Comparison of ENCODE assay signal across 22 cellular contexts in genomic region chr5:124180523-124181461, GRCh38.
DNase-seq lines count a peak whose midpoint lies in the region; ATAC-seq and TF ChIP-seq lines count a peak whose summit lies in the region.
"Had no signal": no experiment of that assay in that cellular context is flagged by ENCODE, and none has a peak within 500 bp of the region (broad histone marks: within the 10 kb centered on the region; RNA-seq: fewer than 3 reads in every experiment).

No MANE protein-coding gene starts in this region.

- ATAC-seq in left colon: peak; percentile 95
- no peak for ATAC-seq in GM21619 (IDR thresholded peaks at IDR 0.05; ENCODE audit: unreplicated experiment)
- no peak for ATAC-seq in GM19395 (IDR thresholded peaks at IDR 0.05; ENCODE audit: unreplicated experiment)
- no peak for ATAC-seq in upper lobe of right lung

- DNase-seq in Daoy (ENCODE audit: low read depth) (peak; percentile 24), LoVo (ENCODE audit: low spot score) (peak; percentile 66), astrocyte of the hippocampus (ENCODE audit: low read depth, low spot score) (peak; percentile 74), left colon (no peak), upper lobe of right lung (no peak), GM10248 (ENCODE audit: extremely low spot score) (no peak)
- DNase-seq: activated CD4-positive, alpha-beta T cell treated with anti-CD3 and anti-CD28 coated beads, Interleukin-2, amount 50 U/mL, for 1 hour; activated CD8-positive, alpha-beta memory T cell treated with anti-CD3 and anti-CD28 coated beads, Interleukin-2, amount 50 U/mL, for 48 hours; activated gamma-delta T cell treated with Interleukin-2 at 50 U/mL for 16 hours; anterior cingulate cortex; cortex of kidney; DND-41; Kasumi-1; NCI-H1417 treated with DMSO at 0.1 percent for 48 hours; NK-92 treated with Interleukin-12 subunit alpha and Interleukin-12 subunit beta, amount 100 ng/mL, for 24 hours; occipital lobe; sigmoid colon; stomach; uterus had no signal

- intact Hi-C loops in left colon (cut with DNase I, micrococcal nuclease): no loop called here
- intact Hi-C loops in upper lobe of right lung (cut with DNase I): no loop called here

- no peaks in the 10 kb centered on the region for H3K4me1 ChIP-seq in upper lobe of right lung
- H3K4me1 ChIP-seq: uterus had no signal

- H3K27me3 ChIP-seq in upper lobe of right lung: no peaks in the 10 kb centered on the region
- H3K27me3 ChIP-seq: sigmoid colon, stomach, uterus had no signal

- TF ChIP-seq CTCF in upper lobe of right lung (IDR thresholded peaks at IDR 0.05) (no peak), GM10248 (IDR thresholded peaks at IDR 0.05; ENCODE audit: control extremely low read depth, extremely low read depth, low read depth, missing control alignments) (no peak)

- POLR2A ChIA-PET in GM10248 (lab: Yijun Ruan, JAX): no interaction called here

- CTCF ChIA-PET in GM10248 (lab: Yijun Ruan, JAX): interaction anchor here (1.0 to 1.1 kb wide), 2 partner anchors 13 to 15 kb away, joined by 3 read pairs; no protein-coding TSS in a partner anchor

- H3K27ac ChIP-seq in upper lobe of right lung: no peak overlapping the region
- H3K27ac ChIP-seq: RWPE1, sigmoid colon, stomach, uterus had no signal

- no peaks in the 10 kb centered on the region for H3K36me3 ChIP-seq in upper lobe of right lung
- H3K36me3 ChIP-seq: sigmoid colon, stomach, uterus had no signal

- no peak overlapping the region for H3K4me3 ChIP-seq in upper lobe of right lung
- H3K4me3 ChIP-seq: sigmoid colon, stomach, uterus had no signal

- H3K9me3 ChIP-seq in upper lobe of right lung: no peaks in the 10 kb centered on the region
- H3K9me3 ChIP-seq: sigmoid colon, stomach, uterus had no signal

Comparison
In these comparisons a context has a peak if more than half of its experiments do, and no peak if none do; other contexts are left out.
1. DNase-seq: peak in Daoy (single experiment), LoVo (single experiment) and astrocyte of the hippocampus (single experiment); none in left colon (0 of 2), upper lobe of right lung (single experiment) and GM10248 (single experiment).